In genomic region chr1:63746129-63746864, GRCh38 we compare ENCODE assay signal across 10 cellular contexts. TPM values are rescaled to one million over a fixed set of nuclear protein-coding genes. Genes with fewer than 3 reads are reported as not detected.
DNase-seq lines count a peak whose midpoint lies in the region; TF ChIP-seq lines count a peak whose summit lies in the region.
"Had no signal": no experiment of that assay in that cellular context is flagged by ENCODE, and none has a peak within 500 bp of the region (broad histone marks: within the 10 kb centered on the region; RNA-seq: fewer than 3 reads in every experiment).

No MANE protein-coding gene starts in this region.

- TF ChIP-seq RAD21 in Ishikawa (IDR thresholded peaks at IDR 0.05; ENCODE audit: low read depth) = no peak

- CTCF ChIA-PET in AG04449 (lab: Yijun Ruan, JAX) = interaction anchor here (0.8 to 2.0 kb wide), 3 partner anchors 13 to 72 kb away, joined by 3 to 5 read pairs (median 3); no protein-coding TSS in a partner anchor

- DNase-seq in AG04449 (ENCODE audit: low read depth, low spot score) (peak; percentile 90), nephron progenitor cell (peak; percentile 59), NCI-H748 (lab: John Stamatoyannopoulos, UW; ENCODE audit: unreplicated experiment) (no peak), NCI-H446 treated with DMSO at 0.1 percent for 48 hours (lab: John Stamatoyannopoulos, UW) (no peak), glutamatergic neuron (no peak), NCI-H1436 treated with DMSO at 0.1 percent for 48 hours (lab: John Stamatoyannopoulos, UW) (no peak)
- DNase-seq: DND-41, NCI-H1105 had no signal

- H3K27me3 Mint-ChIP-seq in brain = peaks cover 2% of the 10 kb centered on the region
- peaks cover 5% of the 10 kb centered on the region for H3K27me3 Mint-ChIP-seq in nephron progenitor cell (ENCODE audit: low read depth, poor library complexity)
- H3K27me3 Mint-ChIP-seq in glutamatergic neuron (ENCODE audit: unreplicated experiment) = peaks cover 2% of the 10 kb centered on the region

- peak; percentile 49; the same call in 1 of the 2 replicates for TF ChIP-seq EP300 in Ishikawa (IDR thresholded peaks at IDR 0.05; ENCODE audit: borderline replicate concordance)

- H3K36me3 Mint-ChIP-seq in brain = no peaks in the 10 kb centered on the region
- no peaks in the 10 kb centered on the region for H3K36me3 Mint-ChIP-seq in nephron progenitor cell (ENCODE audit: low read depth)
- H3K36me3 Mint-ChIP-seq in glutamatergic neuron (ENCODE audit: unreplicated experiment) = no peaks in the 10 kb centered on the region

- no peak for TF ChIP-seq CTCF in AG04449 (IDR thresholded peaks at IDR 0.05; ENCODE audit: insufficient read depth, low read length, missing control alignments)
- TF ChIP-seq CTCF in brain (conservative IDR thresholded peaks at IDR 0.05) = no peak
- TF ChIP-seq CTCF in nephron progenitor cell (IDR thresholded peaks at IDR 0.05) = no peak
- no peak for TF ChIP-seq CTCF in glutamatergic neuron (IDR thresholded peaks at IDR 0.05; ENCODE audit: partially characterized antibody, unreplicated experiment)

- H3K4me3 ChIP-seq in AG04449 (ENCODE audit: low read depth, low read length) = no peak overlapping the region; the same call in none of the 2 replicates

- H3K4me3 Mint-ChIP-seq in brain (peak overlapping the region in 2 of 5 experiments; percentile 3 to 6), nephron progenitor cell (peak overlapping the region; percentile 52), glutamatergic neuron (ENCODE audit: unreplicated experiment) (no peak overlapping the region)

- H3K4me1 Mint-ChIP-seq in brain (peaks cover 25% of the 10 kb centered on the region), nephron progenitor cell (peaks cover 44% of the 10 kb centered on the region), glutamatergic neuron (ENCODE audit: low read depth, unreplicated experiment) (peaks cover 10% of the 10 kb centered on the region)

- no peaks in the 10 kb centered on the region for H3K9me3 Mint-ChIP-seq in brain
- no peaks in the 10 kb centered on the region for H3K9me3 Mint-ChIP-seq in nephron progenitor cell
- no peaks in the 10 kb centered on the region for H3K9me3 Mint-ChIP-seq in glutamatergic neuron (ENCODE audit: unreplicated experiment)

- H3K27ac Mint-ChIP-seq in brain (peak overlapping the region in 3 of 5 experiments; percentile 4 to 84 (median 65)), nephron progenitor cell (peak overlapping the region; percentile 95), glutamatergic neuron (ENCODE audit: unreplicated experiment) (no peak overlapping the region)

- POLR2A ChIA-PET in AG04449 (lab: Yijun Ruan, JAX) = no interaction called here

TF ChIP-seq in Ishikawa, 13 proteins besides CTCF, POLR2A, EP300 and RAD21:
- TF ChIP-seq MAX (IDR thresholded peaks at IDR 0.05) = no peak; the same call in 1 of the 2 replicates
- peak; percentile 84 for TF ChIP-seq CEBPB (IDR thresholded peaks at IDR 0.05)
- TF ChIP-seq USF1 (IDR thresholded peaks at IDR 0.05) = no peak
- no peak for TF ChIP-seq REST (IDR thresholded peaks at IDR 0.05; ENCODE audit: low read depth)
- TF ChIP-seq TCF12 (IDR thresholded peaks at IDR 0.05; ENCODE audit: low read depth) = no peak
- TF ChIP-seq FOXM1 (IDR thresholded peaks at IDR 0.05; ENCODE audit: borderline replicate concordance, low read depth) = no peak
- TF ChIP-seq TAF1 (IDR thresholded peaks at IDR 0.05; ENCODE audit: low read depth) = no peak
- TF ChIP-seq YY1 (IDR thresholded peaks at IDR 0.05; ENCODE audit: low read depth) = no peak
- no peak for TF ChIP-seq NFIC (IDR thresholded peaks at IDR 0.05)
- TF ChIP-seq TEAD4 (IDR thresholded peaks at IDR 0.05) = no peak
- TF ChIP-seq EGR1 (IDR thresholded peaks at IDR 0.05) = no peak
- 0 out of 2 replicates have a peak, but pooled peaks have one; percentile 49 for TF ChIP-seq ZBTB7A (IDR thresholded peaks at IDR 0.05; ENCODE audit: low read depth)
- no peak for TF ChIP-seq CREB1 (IDR thresholded peaks at IDR 0.05; ENCODE audit: low read depth)

RNA-seq across cellular contexts. Expression of gene ROR1, which starts 27.5 kb away (rescaled TPM):
- polyA plus RNA-seq in brain (ENCODE audit: insufficient read depth, low read depth, low replicate concordance) = 0.80 TPM
- total RNA-seq in glutamatergic neuron (ENCODE audit: unreplicated experiment) = 11.3 TPM

Comparison
In these comparisons a context has a peak if more than half of its experiments do, and no peak if none do; other contexts are left out.
1. DNase-seq: peak in AG04449 (single experiment) and nephron progenitor cell (single experiment); none in NCI-H748 (single experiment), NCI-H446 treated with DMSO at 0.1 percent for 48 hours (single experiment), glutamatergic neuron (single experiment) and NCI-H1436 treated with DMSO at 0.1 percent for 48 hours (single experiment).